18 cellular contexts compared by ENCODE assay signal in genomic region chr12:58496411-58496810, GRCh38.
A peak's percentile ranks its signal among the peaks of the same experiment; 100 is the strongest.
DNase-seq lines count a peak whose midpoint lies in the region; ATAC-seq, FAIRE-seq and TF ChIP-seq lines count a peak whose summit lies in the region.
"Had no signal": no experiment of that assay in that cellular context is flagged by ENCODE, and none has a peak within 500 bp of the region (broad histone marks: within the 10 kb centered on the region; RNA-seq: fewer than 3 reads in every experiment).

No MANE protein-coding gene starts in this region.

- peaks cover 17% of the 10 kb centered on the region for H3K4me1 Mint-ChIP-seq in astrocyte (ENCODE audit: low read depth, unreplicated experiment)
- H3K4me1 Mint-ChIP-seq: H9 had no signal

- no peaks in the 10 kb centered on the region for H3K9me3 ChIP-seq in astrocyte (ENCODE audit: insufficient read depth, low read depth, low read length)

- H4K20me1 ChIP-seq in astrocyte (ENCODE audit: insufficient read depth, low read length) = no peaks in the 10 kb centered on the region

- no peaks in the 10 kb centered on the region for H3K27me3 ChIP-seq in astrocyte (ENCODE audit: insufficient read depth, low read length)

- H3K9ac ChIP-seq in astrocyte (ENCODE audit: low read length) = no peak overlapping the region

- no peak for TF ChIP-seq CTCF in astrocyte (IDR thresholded peaks at IDR 0.05; ENCODE audit: insufficient read depth, low read depth, low read length)

- no peaks in the 10 kb centered on the region for H3K36me3 Mint-ChIP-seq in astrocyte (ENCODE audit: low read depth, unreplicated experiment)
- H3K36me3 Mint-ChIP-seq: CD8-positive, alpha-beta T cell had no signal

- no peak overlapping the region for H3K27ac ChIP-seq in astrocyte (ENCODE audit: low read depth, low read length)
- H3K27ac ChIP-seq: RWPE1, SJCRH30 had no signal

- peak overlapping the region; percentile 72 for H3K27ac Mint-ChIP-seq in astrocyte (ENCODE audit: unreplicated experiment)
- H3K27ac Mint-ChIP-seq: CD8-positive, alpha-beta T cell; H9 had no signal

- H2AFZ ChIP-seq in astrocyte (ENCODE audit: low read depth, low read length) = no peak overlapping the region

- H3K4me3 ChIP-seq in astrocyte (ENCODE audit: insufficient read depth, low read depth, low read length) = no peak overlapping the region
- H3K4me3 ChIP-seq: GM12878, K562, SJCRH30 had no signal

- no peaks in the 10 kb centered on the region for H3K36me3 ChIP-seq in astrocyte (ENCODE audit: insufficient read depth, low read length)
- H3K36me3 ChIP-seq: SJCRH30 had no signal

- H3K79me2 ChIP-seq in astrocyte (ENCODE audit: insufficient read depth, low read length) = no peaks in the 10 kb centered on the region

- H3K27me3 Mint-ChIP-seq in astrocyte (ENCODE audit: low read depth, unreplicated experiment) = no peaks in the 10 kb centered on the region

- FAIRE-seq in astrocyte (lab: Jason Lieb, UNC) = peak; percentile 32
- FAIRE-seq: GM12878, GM18507, K562 had no signal

- H3K4me3 Mint-ChIP-seq in astrocyte (ENCODE audit: unreplicated experiment) = no peak overlapping the region
- H3K4me3 Mint-ChIP-seq: CD8-positive, alpha-beta T cell; H9 had no signal

- DNase-seq in ELR (ENCODE audit: low read depth) (peak; percentile 45), LoVo (ENCODE audit: low spot score) (peak; percentile 19), astrocyte (ENCODE audit: low read depth) (peak; percentile 26), iris pigment epithelial cell (ENCODE audit: low read depth) (peak; percentile 66), NCI-H345 (lab: John Stamatoyannopoulos, UW) (no peak), T-helper 9 cell (no peak)
- DNase-seq: ACHN; CD8-positive, alpha-beta T cell; DMS 273 treated with DMSO at 0.1 percent for 48 hours; H9; NCI-H1092; SJCRH30 had no signal

- H3K9me3 Mint-ChIP-seq in astrocyte (ENCODE audit: unreplicated experiment) = peaks cover 2% of the 10 kb centered on the region
- H3K9me3 Mint-ChIP-seq: CD8-positive, alpha-beta T cell; H9 had no signal

- ATAC-seq in HG02852 (IDR thresholded peaks at IDR 0.05; ENCODE audit: unreplicated experiment) = no peak
- ATAC-seq in GM18909 (IDR thresholded peaks at IDR 0.05; ENCODE audit: poor library complexity, unreplicated experiment) = no peak
- ATAC-seq: CD8-positive, alpha-beta T cell; GM12878; K562 had no signal

- H3K4me2 ChIP-seq in astrocyte (ENCODE audit: low read length) = no peak overlapping the region

- H3K4me1 ChIP-seq in astrocyte (ENCODE audit: insufficient read depth, low read length) = peaks cover under 1% of the 10 kb centered on the region

Comparison
In these comparisons a context has a peak if more than half of its experiments do, and no peak if none do; other contexts are left out.
1. DNase-seq: peak in ELR (single experiment), LoVo (single experiment), astrocyte (single experiment) and iris pigment epithelial cell (single experiment); none in NCI-H345 (single experiment) and T-helper 9 cell (single experiment).